Comparison of ENCODE assay signal across 10 cellular contexts in genomic region chrX:71669947-71670346, GRCh38. TPM values are rescaled to one million over a fixed set of nuclear protein-coding genes. Genes with fewer than 3 reads are reported as not detected.
DNase-seq lines count a peak whose midpoint lies in the region; ATAC-seq, FAIRE-seq and TF ChIP-seq lines count a peak whose summit lies in the region.
"Not testable (repeated sequence)": the region's sequence is repeated elsewhere in the genome, so short reads cannot be mapped to it uniquely, and the experiment has no call there.
"Had no signal": no experiment of that assay in that cellular context is flagged by ENCODE, and none has a peak within 500 bp of the region (broad histone marks: within the 10 kb centered on the region; RNA-seq: fewer than 3 reads in every experiment).

No MANE protein-coding gene starts in this region.

- intact Hi-C loops in Panc1 (cut with micrococcal nuclease; ENCODE audit: unreplicated experiment): not testable (repeated sequence)

- peak; percentile 79 for FAIRE-seq in GM18507 (lab: Jason Lieb, UNC)

- CTCF ChIA-PET in Panc1 (lab: Charles Lee): not testable (repeated sequence)

- not testable (repeated sequence) for H3K4me1 ChIP-seq in KMS-11 (ENCODE audit: low read depth, poor library complexity, severe bottlenecking); Panc1 (ENCODE audit: control insufficient read depth, insufficient read depth, low read length); smooth muscle cell (ENCODE audit: low read depth)

- not testable (repeated sequence) for H3F3A ChIP-seq in smooth muscle cell (ENCODE audit: low read depth)

- WGBS in smooth muscle cell (ENCODE audit: low lambda C conversion rate): 63% methylated on average over 9 of the region's 10 CpGs

- in situ Hi-C loops in Panc1 (cut with HindIII; ENCODE audit: low pct_unique_long_range_greater_than_20kb, low sequenced_read_pairs): not testable (repeated sequence)

- H2AFZ ChIP-seq in KMS-11 (ENCODE audit: low read depth); smooth muscle cell (ENCODE audit: low read depth): not testable (repeated sequence)

- ATAC-seq in Panc1 (peak; percentile 83), left lobe of liver (peak; percentile 64)

- not testable (repeated sequence) for H3K27ac ChIP-seq in C4-2B; KMS-11; Panc1 (ENCODE audit: low read length); smooth muscle cell (ENCODE audit: low read depth)

- not testable (repeated sequence) for H3K4me3 ChIP-seq in KMS-11 (IDR thresholded peaks at IDR 0.05; ENCODE audit: insufficient read depth, low read depth, low read length); Panc1 (ENCODE audit: low read depth in 2 of 2, low read length in 2 of 2); epithelial cell of esophagus (ENCODE audit: low read length); smooth muscle cell

- H4K20me1 ChIP-seq in KMS-11 (ENCODE audit: insufficient read depth); smooth muscle cell (ENCODE audit: low read depth): not testable (repeated sequence)

- TF ChIP-seq CTCF in C4-2B (conservative IDR thresholded peaks at IDR 0.05) (peak; percentile 27), KMS-11 (conservative IDR thresholded peaks at IDR 0.05; ENCODE audit: low read depth, low read length) (peak; percentile 38; the same call in 1 of the 2 replicates), Panc1 (IDR thresholded peaks at IDR 0.05) (peak; percentile 69), epithelial cell of esophagus (IDR thresholded peaks at IDR 0.05; ENCODE audit: insufficient read depth, low read depth, low read length, missing control alignments) (peak; percentile 39), smooth muscle cell (IDR thresholded peaks at IDR 0.05; ENCODE audit: borderline replicate concordance, insufficient read depth, poor library complexity, severe bottlenecking) (peak; percentile 43)

- BruUV-seq in Panc1 (replicated peaks; lab: Mats Ljungman, UMichigan): not testable (repeated sequence)

- H3K36me3 ChIP-seq in KMS-11 (ENCODE audit: insufficient read depth); Panc1 (ENCODE audit: control insufficient read depth, insufficient read depth, low read length); smooth muscle cell (ENCODE audit: low read depth): not testable (repeated sequence)

- POLR2A ChIA-PET in Panc1 (lab: Charles Lee): not testable (repeated sequence)

- H3K27me3 ChIP-seq in KMS-11 (ENCODE audit: insufficient read depth, low read depth): peaks cover 29% of the 10 kb centered on the region
- not testable (repeated sequence) for H3K27me3 ChIP-seq in Panc1 (ENCODE audit: control insufficient read depth, insufficient read depth, low read length); smooth muscle cell (ENCODE audit: low read depth)

- H3K9ac ChIP-seq in KMS-11; smooth muscle cell (ENCODE audit: low read depth): not testable (repeated sequence)

- H3K79me2 ChIP-seq in KMS-11 (ENCODE audit: insufficient read depth, low read depth); smooth muscle cell (ENCODE audit: low read depth): not testable (repeated sequence)

- not testable (repeated sequence) for H3K4me2 ChIP-seq in KMS-11, smooth muscle cell

- H3K9me3 ChIP-seq in Panc1 (ENCODE audit: control insufficient read depth, insufficient read depth, low read depth, low read length); smooth muscle cell (replicated peaks; ENCODE audit: low read depth): not testable (repeated sequence)

- not testable (repeated sequence) for DNase-seq in GM18507 (ENCODE audit: extremely low spot score, insufficient read length, low read depth); Panc1 (ENCODE audit: low read depth, low spot score); left lobe of liver (ENCODE audit: low spot score); smooth muscle cell (lab: John Stamatoyannopoulos, UW; ENCODE audit: unreplicated experiment)
- peak; percentile 12 for DNase-seq in activated gamma-delta T cell treated with Interleukin-2 at 50 U/mL for 16 hours
- DNase-seq in epithelial cell of esophagus (ENCODE audit: low read depth): peak; percentile 35

RNA-seq across cellular contexts. Expression of gene CXorf49, which starts 48.1 kb away (rescaled TPM):
- total RNA-seq in Panc1 (2021; ENCODE audit: unreplicated experiment) (not detected), left lobe of liver (not detected), smooth muscle cell (not detected in 2 replicates)
- polyA plus RNA-seq in Panc1 (2012; ENCODE audit: insufficient read length): not detected
- 0.33 TPM in 1 of 2 replicates, not detected in the other for polyA plus RNA-seq in smooth muscle cell
- total RNA-seq: posterior vena cava had no signal
- polyA plus RNA-seq: CD14-positive monocyte had no signal

RNA-seq across cellular contexts. Expression of gene CXCR3, which starts 51.6 kb away (rescaled TPM):
- total RNA-seq in Panc1 (2021; ENCODE audit: unreplicated experiment) (not detected), left lobe of liver (0.13 TPM), smooth muscle cell (not detected in 2 replicates)
- not detected for polyA plus RNA-seq in Panc1 (2012; ENCODE audit: insufficient read length)
- 0.53 and 0.61 TPM in 2 replicates for polyA plus RNA-seq in smooth muscle cell
